8 cellular contexts compared by ENCODE assay signal in the genomic region with DNA sequence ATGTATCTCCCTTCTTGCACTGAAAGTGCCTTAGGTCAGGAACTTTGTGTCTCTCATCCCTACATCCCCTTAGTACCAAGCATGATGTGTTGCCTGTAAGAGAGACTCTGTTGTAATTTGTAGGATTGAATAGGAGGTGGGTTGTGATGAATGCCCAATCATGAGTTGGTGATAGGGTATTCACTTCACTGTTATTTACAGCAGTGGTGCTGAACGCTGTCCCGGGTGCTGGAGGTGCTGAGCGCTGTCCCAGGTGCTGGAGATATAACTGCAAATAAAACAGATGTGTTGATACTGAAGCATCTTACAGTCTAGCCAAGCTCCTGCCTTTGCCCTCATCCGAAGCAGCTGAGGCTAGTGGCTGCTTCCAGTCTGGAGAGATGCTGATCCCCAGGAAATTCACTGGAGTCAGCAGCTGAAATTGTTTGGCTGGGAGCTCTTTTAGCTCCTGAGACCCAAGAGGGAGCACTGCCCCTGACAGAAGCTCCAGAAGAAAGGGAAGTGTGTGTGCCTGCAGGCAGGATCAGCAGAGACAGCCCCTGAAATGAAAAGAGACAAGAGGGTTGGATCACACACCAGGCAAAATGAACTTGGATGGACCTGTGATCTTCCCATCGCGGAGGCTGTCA.
DNase-seq lines count a peak whose midpoint lies in the region; ATAC-seq and TF ChIP-seq lines count a peak whose summit lies in the region.

No MANE protein-coding gene starts in this region.

- H3K4me1 Mint-ChIP-seq in neural progenitor cell = no peaks in the 10 kb centered on the region

- no peaks in the 10 kb centered on the region for H3K27me3 ChIP-seq in Karpas-422 (ENCODE audit: low read length)
- peaks cover 5% of the 10 kb centered on the region for H3K27me3 ChIP-seq in neural progenitor cell

- no peaks in the 10 kb centered on the region for H3K36me3 ChIP-seq in Karpas-422 (ENCODE audit: insufficient read depth, low read length)
- H3K36me3 ChIP-seq in neural progenitor cell = no peaks in the 10 kb centered on the region

- H3K9ac ChIP-seq in Karpas-422 (ENCODE audit: low read length) = no peak overlapping the region
- no peak overlapping the region for H3K9ac ChIP-seq in neural progenitor cell

- H3K4me1 ChIP-seq in Karpas-422 (ENCODE audit: low read length) = no peaks in the 10 kb centered on the region
- no peaks in the 10 kb centered on the region for H3K4me1 ChIP-seq in neural progenitor cell

- H3F3A ChIP-seq in neural progenitor cell (ENCODE audit: low read depth) = no peaks in the 10 kb centered on the region

- peaks cover 10% of the 10 kb centered on the region for H3K9me3 Mint-ChIP-seq in neural progenitor cell

- H3K79me2 ChIP-seq in Karpas-422 (ENCODE audit: low read length) = no peaks in the 10 kb centered on the region
- no peaks in the 10 kb centered on the region for H3K79me2 ChIP-seq in neural progenitor cell (ENCODE audit: low read depth)

- H3K27me3 Mint-ChIP-seq in neural progenitor cell (ENCODE audit: insufficient read depth, low read depth) = peaks cover 7% of the 10 kb centered on the region

- no peak overlapping the region for H3K27ac Mint-ChIP-seq in neural progenitor cell

- H3K4me2 ChIP-seq in Karpas-422 (ENCODE audit: low read depth, low read length, poor library complexity, severe bottlenecking) = no peak overlapping the region
- H3K4me2 ChIP-seq in neural progenitor cell = no peak overlapping the region

- H3K4me3 Mint-ChIP-seq in neural progenitor cell = no peak overlapping the region

- ATAC-seq in GM18498 (IDR thresholded peaks at IDR 0.05; ENCODE audit: unreplicated experiment) = peak; percentile 61
- ATAC-seq in HG03039 (IDR thresholded peaks at IDR 0.05; ENCODE audit: unreplicated experiment) = no peak
- ATAC-seq in GM19455 (IDR thresholded peaks at IDR 0.05; ENCODE audit: unreplicated experiment) = no peak

- TF ChIP-seq CTCF in astrocyte of the cerebellum (IDR thresholded peaks at IDR 0.05; ENCODE audit: low read depth, low read length, missing control alignments) (no peak), neural progenitor cell (IDR thresholded peaks at IDR 0.05) (no peak)

- in situ Hi-C loops in astrocyte of the cerebellum (cut with HindIII; ENCODE audit: low sequenced_read_pairs) = no loop called here

- H3K27ac ChIP-seq in Karpas-422 (ENCODE audit: low read length) (no peak overlapping the region), neural progenitor cell (no peak overlapping the region)

- no peaks in the 10 kb centered on the region for H3K36me3 Mint-ChIP-seq in neural progenitor cell

- H3K9me3 ChIP-seq in Karpas-422 (ENCODE audit: low read length) (no peaks in the 10 kb centered on the region), neural progenitor cell (ENCODE audit: low read depth) (no peaks in the 10 kb centered on the region)

- no peak overlapping the region for H2AFZ ChIP-seq in Karpas-422 (ENCODE audit: low read length)
- no peak overlapping the region for H2AFZ ChIP-seq in neural progenitor cell (replicated peaks)

- 0 out of 2 replicates have a peak, but pooled peaks cover 3% of the 10 kb centered on the region for H3K9me2 ChIP-seq in Karpas-422 (replicated peaks; ENCODE audit: insufficient read depth, low read length)

- H4K20me1 ChIP-seq in Karpas-422 (ENCODE audit: insufficient read depth, low read depth, low read length) = no peaks in the 10 kb centered on the region
- H4K20me1 ChIP-seq in neural progenitor cell (ENCODE audit: low read depth) = peaks cover 9% of the 10 kb centered on the region

- DNase-seq in Karpas-422 (peak; percentile 69), astrocyte of the cerebellum (ENCODE audit: low read depth) (peak; percentile 41), neural progenitor cell (ENCODE audit: low spot score) (peak; percentile 83), HuH-7.5 (ENCODE audit: low spot score) (no peak), dedifferentiated amniotic fluid mesenchymal stem cell (ENCODE audit: extremely low spot score) (no peak)

- H3K4me3 ChIP-seq in Karpas-422 (ENCODE audit: low read length) = no peak overlapping the region
- no peak overlapping the region for H3K4me3 ChIP-seq in astrocyte of the cerebellum (ENCODE audit: low read depth, low read length)
- H3K4me3 ChIP-seq in neural progenitor cell = no peak overlapping the region

Comparison
In these comparisons a context has a peak if more than half of its experiments do, and no peak if none do; other contexts are left out.
1. DNase-seq: peak in Karpas-422 (single experiment), astrocyte of the cerebellum (single experiment) and neural progenitor cell (single experiment); none in HuH-7.5 (single experiment) and dedifferentiated amniotic fluid mesenchymal stem cell (single experiment).